ENCODE assay signal across 8 cellular contexts in the genomic region with DNA sequence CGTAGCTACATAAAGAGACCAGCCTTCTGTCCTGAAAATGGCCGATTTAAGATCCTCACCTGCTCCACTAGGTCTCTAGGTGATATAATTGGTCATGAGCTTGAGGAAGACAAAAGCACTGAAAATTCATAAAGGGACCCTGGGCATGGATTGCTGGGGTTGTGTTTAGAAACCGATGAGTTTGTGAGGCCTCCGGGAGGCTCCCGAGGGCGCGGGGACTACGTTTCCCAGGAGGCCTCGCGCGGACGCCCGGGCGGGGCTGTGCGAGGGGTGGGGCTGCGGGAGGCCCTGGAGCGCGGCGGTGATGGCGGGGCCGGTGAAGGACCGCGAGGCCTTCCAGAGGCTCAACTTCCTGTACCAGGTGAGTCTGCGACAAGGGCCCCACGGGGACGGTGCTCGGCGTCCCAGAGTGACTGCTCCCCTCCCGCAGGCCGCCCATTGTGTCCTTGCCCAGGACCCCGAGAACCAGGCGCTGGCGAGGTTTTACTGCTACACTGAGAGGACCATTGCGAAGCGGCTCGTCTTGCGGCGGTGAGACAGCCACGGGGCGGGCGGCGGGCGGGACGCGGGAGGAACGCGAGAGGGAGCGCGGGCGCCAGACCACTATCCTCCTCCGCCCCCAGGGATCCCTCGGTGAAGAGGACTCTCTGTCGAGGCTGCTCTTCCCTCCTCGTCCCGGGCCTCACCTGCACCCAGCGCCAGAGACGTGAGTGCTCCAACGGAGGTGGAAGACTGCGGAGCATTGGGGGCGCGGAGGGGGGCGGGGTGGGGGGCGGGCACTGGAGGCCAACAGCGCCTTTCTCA. TPM values are rescaled to one million over a fixed set of nuclear protein-coding genes. Genes with fewer than 3 reads are reported as not detected.
DNase-seq lines count a peak whose midpoint lies in the region; ATAC-seq and TF ChIP-seq lines count a peak whose summit lies in the region.

A gene (plus strand): TSS at position 289 of the 804 bp plus-strand sequence. CDS start 16 bp downstream, at position 305.

- no peak for TF ChIP-seq EP300 in Ishikawa (IDR thresholded peaks at IDR 0.05; ENCODE audit: borderline replicate concordance)

- H3K4me2 ChIP-seq in PC-3 (ENCODE audit: low read length): peak within 1 kb of the TSS; percentile 90

- peaks cover 11% of the 10 kb centered on the region for H3K79me2 ChIP-seq in PC-3 (ENCODE audit: low read length)

- H3F3A ChIP-seq in PC-3 (ENCODE audit: low read length, unreplicated experiment): no peaks in the 10 kb centered on the region

- peak within 1 kb of the TSS; percentile 41 for H3K27ac ChIP-seq in PC-3 (ENCODE audit: low read length)

- H3K27me3 ChIP-seq in PC-3 (ENCODE audit: low read length) (no peaks in the 10 kb centered on the region), mucosa of stomach (ENCODE audit: control insufficient read depth, insufficient read depth, low read length) (no peaks in the 10 kb centered on the region)

- H3K4me3 ChIP-seq in PC-3 (ENCODE audit: low read length): peak within 1 kb of the TSS; percentile 88
- peak within 1 kb of the TSS; percentile 91 for H3K4me3 ChIP-seq in epithelial cell of proximal tubule (ENCODE audit: low read depth, low read length)
- peak within 1 kb of the TSS; percentile 44 for H3K4me3 ChIP-seq in mucosa of stomach (ENCODE audit: low read length)

- CTCF ChIA-PET in PC-3 (lab: Charles Lee): no interaction called here

- ATAC-seq in GM21576 (IDR thresholded peaks at IDR 0.05; ENCODE audit: unreplicated experiment): peak; percentile 92
- peak; percentile 99 for ATAC-seq in PC-3

- no peak for TF ChIP-seq CTCF in PC-3 (conservative IDR thresholded peaks at IDR 0.05; ENCODE audit: low read depth, low read length)
- TF ChIP-seq CTCF in epithelial cell of proximal tubule (conservative IDR thresholded peaks at IDR 0.05; ENCODE audit: low read depth, low read length): no peak

- DNase-seq in DMS114 treated with DMSO at 0.1 percent for 48 hours (lab: John Stamatoyannopoulos, UW; ENCODE audit: unreplicated experiment) (peak; percentile 82), PC-3 (peak; percentile 79), epithelial cell of proximal tubule (ENCODE audit: low read depth) (no peak)
- peak; percentile 89 for DNase-seq in activated T-cell treated with anti-CD3 and anti-CD28 coated beads, Interleukin-2, amount 50 U/mL, for 1 hour
- peak; percentile 91 for DNase-seq in stimulated activated CD8-positive, alpha-beta memory T cell treated with anti-CD3 and anti-CD28 coated beads, Interleukin-4, amount 100 ng/mL, for 48 hours

- H2AFZ ChIP-seq in PC-3 (ENCODE audit: low read length): peak within 1 kb of the TSS; percentile 91

- POLR2A ChIA-PET in PC-3 (lab: Charles Lee; ENCODE audit: unreplicated experiment): interaction anchor here (0.6 kb wide), 1 partner anchor 106 kb away, joined by 3 read pairs; no protein-coding TSS in a partner anchor

- no TSS peak for BruUV-seq in PC-3 (replicated peaks; lab: Mats Ljungman, UMichigan)

- no peaks in the 10 kb centered on the region for H4K20me1 ChIP-seq in PC-3 (ENCODE audit: low read length)

- H3K4me1 ChIP-seq in PC-3 (ENCODE audit: insufficient read depth, low read length): peaks cover 9% of the 10 kb centered on the region
- H3K4me1 ChIP-seq in mucosa of stomach (ENCODE audit: control insufficient read depth, insufficient read depth, low read length): peaks cover 4% of the 10 kb centered on the region

- no peaks in the 10 kb centered on the region for H3K9me2 ChIP-seq in PC-3 (replicated peaks; ENCODE audit: low read length)

- H3K9ac ChIP-seq in PC-3 (ENCODE audit: low read length) (peak within 1 kb of the TSS; percentile 92), mucosa of stomach (ENCODE audit: low read length) (peak within 1 kb of the TSS; percentile 76)

- intact Hi-C loops in PC-3 (cut with micrococcal nuclease): no loop called here

- H3K36me3 ChIP-seq in PC-3 (ENCODE audit: low read depth, low read length) (peaks cover 8% of the 10 kb centered on the region), mucosa of stomach (ENCODE audit: control insufficient read depth, insufficient read depth, low read length) (no peaks in the 10 kb centered on the region)

- no peak for TF ChIP-seq RAD21 in Ishikawa (IDR thresholded peaks at IDR 0.05; ENCODE audit: low read depth)

- H3K9me3 ChIP-seq in PC-3 (ENCODE audit: low read length): no peaks in the 10 kb centered on the region
- H3K9me3 ChIP-seq in mucosa of stomach (ENCODE audit: control insufficient read depth, low read length): no peaks in the 10 kb centered on the region

TF ChIP-seq in Ishikawa, 13 proteins besides CTCF, POLR2A, EP300 and RAD21:
- TF ChIP-seq TCF12 (IDR thresholded peaks at IDR 0.05; ENCODE audit: low read depth): peak; percentile 50; the same call in 1 of the 2 replicates
- TF ChIP-seq FOXM1 (IDR thresholded peaks at IDR 0.05; ENCODE audit: borderline replicate concordance, low read depth): no peak
- TF ChIP-seq, protein P1, sequence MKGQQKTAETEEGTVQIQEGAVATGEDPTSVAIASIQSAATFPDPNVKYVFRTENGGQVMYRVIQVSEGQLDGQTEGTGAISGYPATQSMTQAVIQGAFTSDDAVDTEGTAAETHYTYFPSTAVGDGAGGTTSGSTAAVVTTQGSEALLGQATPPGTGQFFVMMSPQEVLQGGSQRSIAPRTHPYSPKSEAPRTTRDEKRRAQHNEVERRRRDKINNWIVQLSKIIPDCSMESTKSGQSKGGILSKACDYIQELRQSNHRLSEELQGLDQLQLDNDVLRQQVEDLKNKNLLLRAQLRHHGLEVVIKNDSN (IDR thresholded peaks at IDR 0.05): no peak
- peak; percentile 95 for TF ChIP-seq TAF1 (IDR thresholded peaks at IDR 0.05; ENCODE audit: low read depth)
- no peak for TF ChIP-seq NFIC (IDR thresholded peaks at IDR 0.05)
- no peak for TF ChIP-seq TEAD4 (IDR thresholded peaks at IDR 0.05)
- no peak for TF ChIP-seq CEBPB (IDR thresholded peaks at IDR 0.05)
- TF ChIP-seq, protein P2, sequence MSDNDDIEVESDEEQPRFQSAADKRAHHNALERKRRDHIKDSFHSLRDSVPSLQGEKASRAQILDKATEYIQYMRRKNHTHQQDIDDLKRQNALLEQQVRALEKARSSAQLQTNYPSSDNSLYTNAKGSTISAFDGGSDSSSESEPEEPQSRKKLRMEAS (IDR thresholded peaks at IDR 0.05): peak; percentile 71
- TF ChIP-seq ZBTB7A (IDR thresholded peaks at IDR 0.05; ENCODE audit: low read depth): 0 out of 2 replicates have a peak, but pooled peaks have one; percentile 20
- TF ChIP-seq YY1 (IDR thresholded peaks at IDR 0.05; ENCODE audit: low read depth): peak; percentile 88
- TF ChIP-seq, protein P3, sequence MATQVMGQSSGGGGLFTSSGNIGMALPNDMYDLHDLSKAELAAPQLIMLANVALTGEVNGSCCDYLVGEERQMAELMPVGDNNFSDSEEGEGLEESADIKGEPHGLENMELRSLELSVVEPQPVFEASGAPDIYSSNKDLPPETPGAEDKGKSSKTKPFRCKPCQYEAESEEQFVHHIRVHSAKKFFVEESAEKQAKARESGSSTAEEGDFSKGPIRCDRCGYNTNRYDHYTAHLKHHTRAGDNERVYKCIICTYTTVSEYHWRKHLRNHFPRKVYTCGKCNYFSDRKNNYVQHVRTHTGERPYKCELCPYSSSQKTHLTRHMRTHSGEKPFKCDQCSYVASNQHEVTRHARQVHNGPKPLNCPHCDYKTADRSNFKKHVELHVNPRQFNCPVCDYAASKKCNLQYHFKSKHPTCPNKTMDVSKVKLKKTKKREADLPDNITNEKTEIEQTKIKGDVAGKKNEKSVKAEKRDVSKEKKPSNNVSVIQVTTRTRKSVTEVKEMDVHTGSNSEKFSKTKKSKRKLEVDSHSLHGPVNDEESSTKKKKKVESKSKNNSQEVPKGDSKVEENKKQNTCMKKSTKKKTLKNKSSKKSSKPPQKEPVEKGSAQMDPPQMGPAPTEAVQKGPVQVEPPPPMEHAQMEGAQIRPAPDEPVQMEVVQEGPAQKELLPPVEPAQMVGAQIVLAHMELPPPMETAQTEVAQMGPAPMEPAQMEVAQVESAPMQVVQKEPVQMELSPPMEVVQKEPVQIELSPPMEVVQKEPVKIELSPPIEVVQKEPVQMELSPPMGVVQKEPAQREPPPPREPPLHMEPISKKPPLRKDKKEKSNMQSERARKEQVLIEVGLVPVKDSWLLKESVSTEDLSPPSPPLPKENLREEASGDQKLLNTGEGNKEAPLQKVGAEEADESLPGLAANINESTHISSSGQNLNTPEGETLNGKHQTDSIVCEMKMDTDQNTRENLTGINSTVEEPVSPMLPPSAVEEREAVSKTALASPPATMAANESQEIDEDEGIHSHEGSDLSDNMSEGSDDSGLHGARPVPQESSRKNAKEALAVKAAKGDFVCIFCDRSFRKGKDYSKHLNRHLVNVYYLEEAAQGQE (IDR thresholded peaks at IDR 0.05; ENCODE audit: low read depth): no peak
- TF ChIP-seq CREB1 (IDR thresholded peaks at IDR 0.05; ENCODE audit: low read depth): no peak
- no peak for TF ChIP-seq EGR1 (IDR thresholded peaks at IDR 0.05)

RNA-seq across cellular contexts. Expression of the gene that starts here (rescaled TPM):
- total RNA-seq in PC-3 (2014; rRNA removed): 151 and 161 TPM in 2 replicates
- 85.1 and 99.0 TPM in 2 replicates for total RNA-seq in epithelial cell of proximal tubule
